8 cellular contexts compared by ENCODE assay signal in genomic region chr2:71882949-71883472, GRCh38.
DNase-seq lines count a peak whose midpoint lies in the region; ATAC-seq and TF ChIP-seq lines count a peak whose summit lies in the region.

No MANE protein-coding gene starts in this region.

- DNase-seq in DMS153 (lab: John Stamatoyannopoulos, UW) (peak; percentile 7), DMS153 treated with DMSO at 0.1 percent for 48 hours (lab: John Stamatoyannopoulos, UW; ENCODE audit: unreplicated experiment) (no peak), globus pallidus (ENCODE audit: low spot score) (peak; percentile 76), pulmonary artery endothelial cell (ENCODE audit: low read depth, low spot score) (peak; percentile 11), DMS79 treated with DMSO at 0.1 percent for 48 hours (lab: John Stamatoyannopoulos, UW) (no peak)

- ATAC-seq in SK-N-SH treated with all-trans-retinoic acid at 6 μM for 48 hours (peak; percentile 70), HG03378 (IDR thresholded peaks at IDR 0.05; ENCODE audit: unreplicated experiment) (no peak), GM18502 (IDR thresholded peaks at IDR 0.05; ENCODE audit: poor library complexity, unreplicated experiment) (no peak)

TF ChIP-seq in SK-N-SH treated with all-trans-retinoic acid at 6 μM for 48 hours, 23 proteins besides CTCF, POLR2A, EP300 and RAD21:
- TF ChIP-seq TSHZ2 (CRISPR knock-in tag; IDR thresholded peaks at IDR 0.05) (0 out of 2 replicates have a peak, but pooled peaks have one; percentile 16), TCF4 (CRISPR knock-in tag; IDR thresholded peaks at IDR 0.05; ENCODE audit: borderline replicate concordance) (peak; percentile 66), ZC3H10 (CRISPR knock-in tag; IDR thresholded peaks at IDR 0.05) (no peak)

Comparison
In these comparisons a context has a peak if more than half of its experiments do, and no peak if none do; other contexts are left out.
1. DNase-seq: peak in DMS153 (single experiment), globus pallidus (single experiment) and pulmonary artery endothelial cell (single experiment); none in DMS153 treated with DMSO at 0.1 percent for 48 hours (single experiment) and DMS79 treated with DMSO at 0.1 percent for 48 hours (single experiment).